Comparison of ENCODE assay signal across 28 cellular contexts in genomic region chr16:20309786-20310185, GRCh38. TPM values are rescaled to one million over a fixed set of nuclear protein-coding genes. Genes with fewer than 3 reads are reported as not detected.
DNase-seq lines count a peak whose midpoint lies in the region; ATAC-seq, FAIRE-seq and TF ChIP-seq lines count a peak whose summit lies in the region.
"Had no signal": no experiment of that assay in that cellular context is flagged by ENCODE, and none has a peak within 500 bp of the region (broad histone marks: within the 10 kb centered on the region; RNA-seq: fewer than 3 reads in every experiment).

No MANE protein-coding gene starts in this region.

- ATAC-seq in activated CD4-positive, CD25-positive, alpha-beta regulatory T cell treated with anti-CD3 and anti-CD28 coated beads, Interleukin-2, amount 50 U/mL, for 24 hours, result no peak
- ATAC-seq in GM21723 (IDR thresholded peaks at IDR 0.05; ENCODE audit: unreplicated experiment), result no peak
- ATAC-seq: GM12878 had no signal

- DNase-seq in bronchial epithelial cell (ENCODE audit: low read depth) (no peak), HT-29 (ENCODE audit: low spot score) (no peak)
- DNase-seq: 8988T; ACHN; BE2C; C1 segment of cervical spinal cord; CD4-positive, alpha-beta memory T cell; CD4-positive, CD25-positive, alpha-beta regulatory T cell; CD8-positive, alpha-beta memory T cell; COR-L47; DMS 273 treated with DMSO at 0.1 percent for 48 hours; DMS153; DMS53; DMS79; DND-41; EL; GDM1 had no signal

- H3K36me3 ChIP-seq in bronchial epithelial cell (ENCODE audit: control insufficient read depth, insufficient read depth, low read length), result no peaks in the 10 kb centered on the region
- H3K36me3 ChIP-seq: BE2C, BLaER1 had no signal

- peak; percentile 23 for FAIRE-seq in bronchial epithelial cell (lab: Jason Lieb, UNC)
- FAIRE-seq: A204.1, GM12878, GM12892, GM18507 had no signal

- no peaks in the 10 kb centered on the region for H3K27me3 ChIP-seq in bronchial epithelial cell (ENCODE audit: control insufficient read depth, insufficient read depth, low read length)
- H3K27me3 ChIP-seq: BE2C, BLaER1 had no signal

- H3K27ac ChIP-seq in VCaP, result peak overlapping the region; percentile 55
- H3K27ac ChIP-seq: BLaER1 had no signal

- no peak for TF ChIP-seq CTCF in VCaP (conservative IDR thresholded peaks at IDR 0.05)
- TF ChIP-seq CTCF in bronchial epithelial cell (IDR thresholded peaks at IDR 0.05; ENCODE audit: insufficient read depth, low read length, severe bottlenecking), result no peak

- no peak overlapping the region for H3K4me3 ChIP-seq in bronchial epithelial cell (ENCODE audit: low read depth, low read length)
- H3K4me3 ChIP-seq: BLaER1, GM12878 had no signal

RNA-seq across cellular contexts. Expression of gene GP2, which starts 17.5 kb away (rescaled TPM):
- not detected in 2 replicates for total RNA-seq in bronchial epithelial cell
- total RNA-seq in HT-29 (2014; rRNA removed; shearing (Covaris generic)), result not detected in 2 replicates
- total RNA-seq: A673; CD4-positive, alpha-beta memory T cell; CD4-positive, CD25-positive, alpha-beta regulatory T cell; CD8-positive, alpha-beta memory T cell; Daoy; G401 had no signal

RNA-seq across cellular contexts. Expression of gene UMOD, which starts 42.7 kb away (rescaled TPM):
- total RNA-seq in bronchial epithelial cell, result not detected in 2 replicates
- total RNA-seq in HT-29 (2014; rRNA removed; shearing (Covaris generic)), result not detected in 2 replicates
- total RNA-seq: A673; CD4-positive, alpha-beta memory T cell; CD4-positive, CD25-positive, alpha-beta regulatory T cell; CD8-positive, alpha-beta memory T cell; Daoy; G401; GM12878 had no signal
